In genomic region chr13:22270881-22271280, GRCh38 we compare ENCODE assay signal across 24 cellular contexts.
DNase-seq lines count a peak whose midpoint lies in the region; ATAC-seq and TF ChIP-seq lines count a peak whose summit lies in the region.
"Had no signal": no experiment of that assay in that cellular context is flagged by ENCODE, and none has a peak within 500 bp of the region (broad histone marks: within the 10 kb centered on the region; RNA-seq: fewer than 3 reads in every experiment).

No MANE protein-coding gene starts in this region.

- H3K36me3 ChIP-seq in SJCRH30, result no peaks in the 10 kb centered on the region
- H3K36me3 ChIP-seq: BE2C, BLaER1 had no signal

- H3K4me1 ChIP-seq in SJCRH30, result no peaks in the 10 kb centered on the region
- H3K4me1 ChIP-seq: BE2C had no signal

- no peak for TF ChIP-seq CTCF in GM10266 (IDR thresholded peaks at IDR 0.05; ENCODE audit: control insufficient read depth, insufficient read depth, low read depth, missing control alignments)

- no peak for ATAC-seq in GM21526 (IDR thresholded peaks at IDR 0.05; ENCODE audit: low FRiP score, unreplicated experiment)
- no peak for ATAC-seq in left lobe of liver
- ATAC-seq: GM12878 had no signal

- H3K27me3 ChIP-seq in SJCRH30, result no peaks in the 10 kb centered on the region
- H3K27me3 ChIP-seq: BE2C, BLaER1 had no signal

- DNase-seq in NCI-H524 (lab: John Stamatoyannopoulos, UW) (peak; percentile 57 to 84), NCI-H524 treated with DMSO at 0.1 percent for 48 hours (lab: John Stamatoyannopoulos, UW) (peak; percentile 43), SJCRH30 (peak; percentile 66 to 68), myocyte (ENCODE audit: low read depth) (peak; percentile 33), GM10266 (ENCODE audit: extremely low spot score) (no peak), islet precursor cell (no peak), left lobe of liver (ENCODE audit: low spot score) (no peak)
- DNase-seq: 8988T; ACHN; BE2C; C1 segment of cervical spinal cord; CD4-positive, alpha-beta memory T cell; CD4-positive, CD25-positive, alpha-beta regulatory T cell; CD8-positive, alpha-beta memory T cell; COR-L47; DMS153; DMS53; DMS79; DND-41; EL; GF-D8 had no signal

- H3K9me3 ChIP-seq in SJCRH30 (replicated peaks), result no peaks in the 10 kb centered on the region
- H3K9me3 ChIP-seq: BE2C had no signal

- H3K4me3 ChIP-seq in SJCRH30, result no peak overlapping the region
- H3K4me3 ChIP-seq: BLaER1, GM12878 had no signal

- no peak overlapping the region for H3K27ac ChIP-seq in SJCRH30
- H3K27ac ChIP-seq: BLaER1 had no signal

Comparison
In these comparisons a context has a peak if more than half of its experiments do, and no peak if none do; other contexts are left out.
1. DNase-seq: peak in NCI-H524 (2 of 2), NCI-H524 treated with DMSO at 0.1 percent for 48 hours (single experiment), SJCRH30 (2 of 2) and myocyte (single experiment); none in GM10266 (single experiment), islet precursor cell (single experiment) and left lobe of liver (single experiment).